ENCODE assay signal across 11 cellular contexts in the genomic region with DNA sequence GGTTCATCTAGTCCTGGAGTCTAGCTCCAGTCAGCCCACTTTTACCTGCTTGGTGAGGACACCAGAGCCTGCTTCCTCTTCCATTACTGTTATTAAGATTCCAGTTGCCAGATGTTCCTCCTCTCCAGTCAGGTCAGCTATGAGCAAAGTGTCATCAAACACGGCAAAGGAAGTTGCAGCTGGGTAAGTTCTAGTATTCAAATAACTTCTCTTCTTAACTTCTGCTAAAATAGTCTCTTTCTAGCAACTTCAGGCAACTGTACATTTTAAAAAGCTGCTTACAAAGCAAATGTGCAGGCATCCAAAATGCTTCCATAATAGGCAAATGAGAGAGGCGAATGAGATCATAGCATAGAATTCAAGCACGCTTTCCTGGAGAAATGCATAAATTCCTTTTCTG. TPM values are rescaled to one million over a fixed set of nuclear protein-coding genes. Genes with fewer than 3 reads are reported as not detected.
DNase-seq lines count a peak whose midpoint lies in the region; TF ChIP-seq lines count a peak whose summit lies in the region.
"Had no signal": no experiment of that assay in that cellular context is flagged by ENCODE, and none has a peak within 500 bp of the region (broad histone marks: within the 10 kb centered on the region; RNA-seq: fewer than 3 reads in every experiment).

No MANE protein-coding gene starts in this region.

- TF ChIP-seq POLR2A in transverse colon (IDR thresholded peaks at IDR 0.05) = no peak

- peaks cover 16 to 72% (median 42%) of the 10 kb centered on the region in 4 donors for H3K4me1 ChIP-seq in transverse colon

- TF ChIP-seq CTCF in fibroblast of the aortic adventitia (IDR thresholded peaks at IDR 0.05; ENCODE audit: insufficient read depth, low read length) (no peak), transverse colon (IDR thresholded peaks at IDR 0.05) (no peak)

- H3K27ac ChIP-seq in transverse colon = peak overlapping the region; percentile 72 to 84 (median 80)

- no peak overlapping the region for H3K27ac Mint-ChIP-seq in activated CD4-positive, alpha-beta T cell treated with anti-CD3 and anti-CD28 coated beads, Interleukin-2, amount 10 ng/mL, durations not matched to agents 24 days and 14 days
- H3K27ac Mint-ChIP-seq: activated naive CD4-positive, alpha-beta T cell treated with anti-CD3 and anti-CD28 coated beads, Interleukin-2, amount 10 ng/mL, durations not matched to agents 7 days and 5 days had no signal

- H3K36me3 ChIP-seq in transverse colon = no peaks in the 10 kb centered on the region

- H3K27me3 ChIP-seq in transverse colon = no peaks in the 10 kb centered on the region

- H3K4me3 ChIP-seq in fibroblast of the aortic adventitia (ENCODE audit: low read depth, low read length) (no peak overlapping the region), transverse colon (no peak overlapping the region)
- H3K4me3 ChIP-seq: mucosa of descending colon had no signal

- TF ChIP-seq EP300 in transverse colon (IDR thresholded peaks at IDR 0.05; ENCODE audit: low read depth) = no peak

- H3K36me3 Mint-ChIP-seq in activated CD4-positive, alpha-beta T cell treated with anti-CD3 and anti-CD28 coated beads, Interleukin-2, amount 10 ng/mL, durations not matched to agents 24 days and 14 days (ENCODE audit: low read depth) = no peaks in the 10 kb centered on the region
- H3K36me3 Mint-ChIP-seq: activated naive CD4-positive, alpha-beta T cell treated with anti-CD3 and anti-CD28 coated beads, Interleukin-2, amount 10 ng/mL, durations not matched to agents 7 days and 5 days had no signal

- H3K27me3 Mint-ChIP-seq in activated CD4-positive, alpha-beta T cell treated with anti-CD3 and anti-CD28 coated beads, Interleukin-2, amount 10 ng/mL, durations not matched to agents 24 days and 14 days = peaks cover 35% of the 10 kb centered on the region

- no peaks in the 10 kb centered on the region for H3K9me3 Mint-ChIP-seq in activated CD4-positive, alpha-beta T cell treated with anti-CD3 and anti-CD28 coated beads, Interleukin-2, amount 10 ng/mL, durations not matched to agents 24 days and 14 days
- H3K9me3 Mint-ChIP-seq: activated naive CD4-positive, alpha-beta T cell treated with anti-CD3 and anti-CD28 coated beads, Interleukin-2, amount 10 ng/mL, durations not matched to agents 7 days and 5 days; H9 had no signal

- intact Hi-C loops in transverse colon (cut with DNase I; ENCODE audit: low total_unique reads) = no loop called here
- intact Hi-C loops in activated CD4-positive, alpha-beta T cell treated with anti-CD3 and anti-CD28 coated beads, Interleukin-2, amount 10 ng/mL, durations not matched to agents 24 days and 14 days (cut with micrococcal nuclease) = no loop called here

- peak; percentile 18 for DNase-seq in NCI-H82 (lab: John Stamatoyannopoulos, UW)
- DNase-seq in NCI-H82 treated with DMSO at 0.1 percent for 48 hours (lab: John Stamatoyannopoulos, UW; ENCODE audit: unreplicated experiment) = no peak
- peak; percentile 79 for DNase-seq in RPMI8226
- DNase-seq in fibroblast of the aortic adventitia (ENCODE audit: low read depth) = peak; percentile 61
- no peak for DNase-seq in transverse colon
- DNase-seq in cerebellar cortex (ENCODE audit: low spot score) = no peak
- DNase-seq in activated CD4-positive, alpha-beta T cell treated with anti-CD3 and anti-CD28 coated beads, Interleukin-2, amount 10 ng/mL, durations not matched to agents 24 days and 14 days = no peak
- no peak for DNase-seq in GM19240 (ENCODE audit: insufficient read length, low spot score)
- DNase-seq: activated naive CD4-positive, alpha-beta T cell treated with anti-CD3 and anti-CD28 coated beads, Interleukin-2, amount 10 ng/mL, durations not matched to agents 7 days and 5 days; H9 had no signal

- in situ Hi-C loops in transverse colon (cut with MboI; ENCODE audit: low pct_ligation_motif_present in 1 of 4, low pct_unique_long_range_greater_than_20kb in 1 of 4, low sequenced_read_pairs in 3 of 4) = no loop called here

- 36 to 46% methylated on average over 3 of the region's 3 CpGs for WGBS in transverse colon (ENCODE audit: low coverage in 1 of 2), 2 donors

- H3K9me3 ChIP-seq in transverse colon = no peaks in the 10 kb centered on the region
- H3K9me3 ChIP-seq: mucosa of descending colon had no signal

- H3K4me3 Mint-ChIP-seq in activated CD4-positive, alpha-beta T cell treated with anti-CD3 and anti-CD28 coated beads, Interleukin-2, amount 10 ng/mL, durations not matched to agents 24 days and 14 days = no peak overlapping the region
- H3K4me3 Mint-ChIP-seq: activated naive CD4-positive, alpha-beta T cell treated with anti-CD3 and anti-CD28 coated beads, Interleukin-2, amount 10 ng/mL, durations not matched to agents 7 days and 5 days; H9 had no signal

- peaks cover 18% of the 10 kb centered on the region for H3K4me1 Mint-ChIP-seq in activated CD4-positive, alpha-beta T cell treated with anti-CD3 and anti-CD28 coated beads, Interleukin-2, amount 10 ng/mL, durations not matched to agents 24 days and 14 days

RNA-seq across cellular contexts. Expression of gene MRPS18A, which starts 18.4 kb away (rescaled TPM):
- total RNA-seq in fibroblast of the aortic adventitia (ENCODE audit: low replicate concordance) (22.6 and 32.4 TPM in 2 replicates), transverse colon (10 to 100 TPM; 25.4 to 48.6 (median 40.3) TPM)
- 47.4 and 50.1 TPM in 2 replicates for total RNA-seq in activated CD4-positive, alpha-beta T cell treated with anti-CD3 and anti-CD28 coated beads, Interleukin-2, amount 10 ng/mL, durations not matched to agents 24 days and 14 days

Comparison
In these comparisons a context has a peak if more than half of its experiments do, and no peak if none do; other contexts are left out.
1. DNase-seq: peak in NCI-H82 (single experiment), RPMI8226 (single experiment) and fibroblast of the aortic adventitia (single experiment); none in NCI-H82 treated with DMSO at 0.1 percent for 48 hours (single experiment), transverse colon (single experiment), cerebellar cortex (single experiment), activated CD4-positive, alpha-beta T cell treated with anti-CD3 and anti-CD28 coated beads, Interleukin-2, amount 10 ng/mL, durations not matched to agents 24 days and 14 days (single experiment) and GM19240 (single experiment).